In the genomic region with DNA sequence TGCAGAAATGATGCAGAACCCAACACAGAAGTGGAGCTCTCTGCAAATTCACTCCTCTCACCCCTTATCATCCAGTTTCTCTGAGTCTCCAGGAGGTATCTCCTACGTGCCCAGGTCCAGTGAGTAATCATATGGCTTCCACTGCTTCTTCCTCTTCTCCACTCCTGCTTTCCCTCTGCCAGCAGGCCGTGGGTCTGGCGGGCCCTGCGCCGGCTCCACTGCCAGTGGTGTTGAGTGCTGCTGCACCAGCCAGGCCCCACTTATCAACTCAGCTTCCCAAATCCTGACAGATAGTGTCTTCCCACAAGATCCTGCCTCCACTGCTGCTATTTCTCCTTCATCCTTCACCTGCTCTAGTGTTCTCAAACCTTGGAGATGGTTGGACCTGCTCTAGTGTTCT, we compare ENCODE assay signal across 19 cellular contexts.
DNase-seq lines count a peak whose midpoint lies in the region; ATAC-seq and TF ChIP-seq lines count a peak whose summit lies in the region.
"Had no signal": no experiment of that assay in that cellular context is flagged by ENCODE, and none has a peak within 500 bp of the region (broad histone marks: within the 10 kb centered on the region; RNA-seq: fewer than 3 reads in every experiment).

No MANE protein-coding gene starts in this region.

- no peaks in the 10 kb centered on the region for H3K79me2 ChIP-seq in GM23338 (replicated peaks; ENCODE audit: insufficient read depth)

- H3K23ac ChIP-seq in mesenchymal stem cell (ENCODE audit: low read length in 2 of 2) = no peak overlapping the region
- no peak overlapping the region for H3K23ac ChIP-seq in neuronal stem cell (ENCODE audit: low read depth, low read length, poor library complexity)

- peaks cover 3% of the 10 kb centered on the region for H3K27me3 Mint-ChIP-seq in GM23338 (ENCODE audit: insufficient read depth, low read depth, poor library complexity)

- H2BK120ac ChIP-seq in mesenchymal stem cell (ENCODE audit: low read depth, low read length) (no peak overlapping the region), neuronal stem cell (ENCODE audit: low read depth, low read length) (no peak overlapping the region)

- 0 out of 3 replicates have a peak, but pooled peaks cover 4% of the 10 kb centered on the region for H3K9me3 Mint-ChIP-seq in GM23338
- no peaks in the 10 kb centered on the region for H3K9me3 Mint-ChIP-seq in stimulated activated effector memory CD8-positive, alpha-beta T cell treated with anti-CD3 and anti-CD28 coated beads, Interleukin-12 subunit alpha, Interleukin-12 subunit beta, amount 100 ng/mL, for 72 hours
- H3K9me3 Mint-ChIP-seq: CD4-positive, alpha-beta T cell; CD8-positive, alpha-beta T cell had no signal

- H3K4me1 ChIP-seq in GM23338 (ENCODE audit: insufficient read depth) (peaks cover 18% of the 10 kb centered on the region), mesenchymal stem cell (ENCODE audit: control insufficient read depth, insufficient read depth, low read depth, low read length) (no peaks in the 10 kb centered on the region), neuronal stem cell (ENCODE audit: control insufficient read depth in 2 of 2, insufficient read depth in 1 of 2, low read depth in 1 of 2, low read length in 2 of 2) (peaks cover 4 to 9% of the 10 kb centered on the region in 2 donors), transverse colon (no peaks in the 10 kb centered on the region)
- H3K4me1 ChIP-seq: Caco-2 had no signal

- no peak overlapping the region for H3K4me2 ChIP-seq in GM23338
- no peak overlapping the region for H3K4me2 ChIP-seq in mesenchymal stem cell (ENCODE audit: low read length, poor library complexity, severe bottlenecking)
- no peak overlapping the region for H3K4me2 ChIP-seq in neuronal stem cell (ENCODE audit: insufficient read depth, low read length, poor library complexity, severe bottlenecking)
- H3K4me2 ChIP-seq: A549; BLaER1 treated with 17β-estradiol and CSF1 and Interleukin-3, amounts not matched to agents 10 nM and 100 nM had no signal

- no peak for TF ChIP-seq EP300 in transverse colon (IDR thresholded peaks at IDR 0.05; ENCODE audit: low read depth)

- no peak for TF ChIP-seq POLR2A in transverse colon (IDR thresholded peaks at IDR 0.05)

- H3K9ac ChIP-seq in mesenchymal stem cell (ENCODE audit: low read length) (no peak overlapping the region), neuronal stem cell (ENCODE audit: low read depth, low read length, poor library complexity) (no peak overlapping the region)
- H3K9ac ChIP-seq: BLaER1 treated with 17β-estradiol and CSF1 and Interleukin-3, amounts not matched to agents 10 nM and 100 nM had no signal

- no peak overlapping the region for H3K27ac ChIP-seq in GM23338 (ENCODE audit: low read depth)
- H3K27ac ChIP-seq in mesenchymal stem cell (ENCODE audit: low read length, poor library complexity, severe bottlenecking) = no peak overlapping the region
- H3K27ac ChIP-seq in neuronal stem cell (replicated peaks; ENCODE audit: low read length) = no peak overlapping the region
- H3K27ac ChIP-seq in WERI-Rb-1 = no peak overlapping the region
- H3K27ac ChIP-seq in transverse colon = no peak overlapping the region
- H3K27ac ChIP-seq: 22Rv1; A549; BLaER1 treated with 17β-estradiol and CSF1 and Interleukin-3, amounts not matched to agents 10 nM and 100 nM; C4-2B had no signal

- TF ChIP-seq CTCF in GM23338 (conservative IDR thresholded peaks at IDR 0.05; ENCODE audit: low read depth in 2 of 2) = no peak
- TF ChIP-seq CTCF in WERI-Rb-1 (IDR thresholded peaks at IDR 0.05; ENCODE audit: low read depth, low read length) = no peak
- no peak for TF ChIP-seq CTCF in transverse colon (IDR thresholded peaks at IDR 0.05)

- no peak overlapping the region for H3K18ac ChIP-seq in mesenchymal stem cell (ENCODE audit: low read depth in 1 of 2, low read length in 2 of 2)
- peak overlapping the region; percentile 11 for H3K18ac ChIP-seq in neuronal stem cell (ENCODE audit: low read length)

- H3K9me3 ChIP-seq in mesenchymal stem cell (ENCODE audit: control insufficient read depth, low read length) (no peaks in the 10 kb centered on the region), neuronal stem cell (replicated peaks in 1 of 2; ENCODE audit: control insufficient read depth in 2 of 2, insufficient read depth in 1 of 2, low read depth in 1 of 2, low read length in 2 of 2) (no peaks in the 10 kb centered on the region), WERI-Rb-1 (ENCODE audit: severe bottlenecking) (no peaks in the 10 kb centered on the region), transverse colon (no peaks in the 10 kb centered on the region)
- H3K9me3 ChIP-seq: A549; BLaER1 treated with 17β-estradiol and CSF1 and Interleukin-3, amounts not matched to agents 10 nM and 100 nM; Caco-2 had no signal

- DNase-seq in GM23338 (ENCODE audit: low spot score) (no peak), mesenchymal stem cell (no peak), neuronal stem cell (ENCODE audit: low spot score) (no peak), WERI-Rb-1 (no peak), transverse colon (no peak)
- DNase-seq in stimulated activated effector memory CD8-positive, alpha-beta T cell treated with anti-CD3 and anti-CD28 coated beads, Interleukin-12 subunit alpha, Interleukin-12 subunit beta, amount 100 ng/mL, for 72 hours (ENCODE audit: low spot score in 2 of 2) = no peak
- DNase-seq: AML-193; Caco-2; Calu3; CD4-positive, alpha-beta T cell; CD8-positive, alpha-beta T cell; DMS79 treated with DMSO at 0.1 percent for 48 hours; GF-D8 had no signal

- H4K91ac ChIP-seq in mesenchymal stem cell (ENCODE audit: low read length) (no peak overlapping the region), neuronal stem cell (ENCODE audit: low read depth, low read length, poor library complexity) (no peak overlapping the region)

- no peaks in the 10 kb centered on the region for H3K27me3 ChIP-seq in GM23338 (ENCODE audit: insufficient read depth)
- H3K27me3 ChIP-seq in mesenchymal stem cell (ENCODE audit: control insufficient read depth in 1 of 2, insufficient read depth in 1 of 2, low read length in 2 of 2) = no peaks in the 10 kb centered on the region
- H3K27me3 ChIP-seq in neuronal stem cell (ENCODE audit: control insufficient read depth in 3 of 3, insufficient read depth in 3 of 3, low read depth in 1 of 3, low read length in 3 of 3) = no peaks in the 10 kb centered on the region
- no peaks in the 10 kb centered on the region for H3K27me3 ChIP-seq in WERI-Rb-1 (ENCODE audit: insufficient read depth, low read depth, severe bottlenecking)
- no peaks in the 10 kb centered on the region for H3K27me3 ChIP-seq in transverse colon
- H3K27me3 ChIP-seq: BLaER1 treated with 17β-estradiol and CSF1 and Interleukin-3, amounts not matched to agents 10 nM and 100 nM had no signal

- H2AK5ac ChIP-seq in mesenchymal stem cell (ENCODE audit: low read length, severe bottlenecking) (no peak overlapping the region), neuronal stem cell (ENCODE audit: low read depth, low read length) (no peak overlapping the region)

- H4K8ac ChIP-seq in mesenchymal stem cell (ENCODE audit: low read length) (no peak overlapping the region), neuronal stem cell (ENCODE audit: low read depth, low read length) (no peak overlapping the region)

- no peak overlapping the region for H2AFZ ChIP-seq in GM23338
- peak overlapping the region; percentile 49 for H2AFZ ChIP-seq in mesenchymal stem cell (ENCODE audit: low read depth, low read length)
- no peak overlapping the region for H2AFZ ChIP-seq in neuronal stem cell (ENCODE audit: low read length)

- H2BK15ac ChIP-seq in mesenchymal stem cell (ENCODE audit: low read depth, poor library complexity, severe bottlenecking) = no peak overlapping the region
- H2BK15ac ChIP-seq in neuronal stem cell (ENCODE audit: low read length) = no peak overlapping the region

- no peaks in the 10 kb centered on the region for H3K79me1 ChIP-seq in mesenchymal stem cell (replicated peaks; ENCODE audit: low read length, poor library complexity, severe bottlenecking)
- no peaks in the 10 kb centered on the region for H3K79me1 ChIP-seq in neuronal stem cell (ENCODE audit: low read depth, low read length)

- peaks cover 27% of the 10 kb centered on the region for H3K4me1 Mint-ChIP-seq in GM23338
- H3K4me1 Mint-ChIP-seq in stimulated activated effector memory CD8-positive, alpha-beta T cell treated with anti-CD3 and anti-CD28 coated beads, Interleukin-12 subunit alpha, Interleukin-12 subunit beta, amount 100 ng/mL, for 72 hours = no peaks in the 10 kb centered on the region
- H3K4me1 Mint-ChIP-seq: B cell had no signal

- no peaks in the 10 kb centered on the region for H4K20me1 ChIP-seq in GM23338 (replicated peaks; ENCODE audit: insufficient read depth)
- H4K20me1 ChIP-seq: BLaER1 treated with 17β-estradiol and CSF1 and Interleukin-3, amounts not matched to agents 10 nM and 100 nM had no signal

- H3K4me3 ChIP-seq in GM23338 (no peak overlapping the region), mesenchymal stem cell (ENCODE audit: insufficient read depth in 1 of 2, low read depth in 1 of 2, low read length in 2 of 2) (no peak overlapping the region), neuronal stem cell (ENCODE audit: low read length in 2 of 2) (no peak overlapping the region), WERI-Rb-1 (ENCODE audit: low read depth, low read length) (no peak overlapping the region), transverse colon (no peak overlapping the region)
- H3K4me3 ChIP-seq: A549; BLaER1 treated with 17β-estradiol and CSF1 and Interleukin-3, amounts not matched to agents 10 nM and 100 nM had no signal

- H3K14ac ChIP-seq in mesenchymal stem cell (ENCODE audit: low read length in 2 of 2) = peak overlapping the region in 1 of 2 experiments; percentile 27
- no peak overlapping the region for H3K14ac ChIP-seq in neuronal stem cell (ENCODE audit: low read length)

- H3K27ac Mint-ChIP-seq in GM23338 = peak overlapping the region; percentile 61; the same call in 1 of the 2 replicates
- H3K27ac Mint-ChIP-seq in stimulated activated effector memory CD8-positive, alpha-beta T cell treated with anti-CD3 and anti-CD28 coated beads, Interleukin-12 subunit alpha, Interleukin-12 subunit beta, amount 100 ng/mL, for 72 hours = no peak overlapping the region
- H3K27ac Mint-ChIP-seq: B cell; CD4-positive, alpha-beta T cell; CD8-positive, alpha-beta T cell had no signal

- in situ Hi-C loops in transverse colon (cut with MboI; ENCODE audit: low pct_ligation_motif_present in 1 of 4, low pct_unique_long_range_greater_than_20kb in 1 of 4, low sequenced_read_pairs in 3 of 4) = loop anchor here in 1 of 4 donors (25.0 kb wide), 1 partner anchor 1620 kb away; no protein-coding TSS in a partner anchor

- H3K4ac ChIP-seq in mesenchymal stem cell (ENCODE audit: low read depth in 1 of 2, low read length in 2 of 2) (no peak overlapping the region), neuronal stem cell (ENCODE audit: low read length) (no peak overlapping the region)

- H3F3A ChIP-seq in GM23338 (replicated peaks; ENCODE audit: low read depth) = 0 out of 2 replicates have a peak, but pooled peaks cover 2% of the 10 kb centered on the region

- ATAC-seq in GM23338 (no peak), GM21825 (IDR thresholded peaks at IDR 0.05; ENCODE audit: unreplicated experiment) (no peak)
- peak; percentile 39 for ATAC-seq in stimulated activated effector memory CD8-positive, alpha-beta T cell treated with anti-CD3 and anti-CD28 coated beads, Interleukin-12 subunit alpha, Interleukin-12 subunit beta, amount 100 ng/mL, for 72 hours
- ATAC-seq: A549; CD8-positive, alpha-beta T cell had no signal

- intact Hi-C loops in transverse colon (cut with DNase I; ENCODE audit: low total_unique reads) = no loop called here

- H3K36me3 Mint-ChIP-seq in GM23338 (ENCODE audit: low read depth) = no peaks in the 10 kb centered on the region
- H3K36me3 Mint-ChIP-seq in stimulated activated effector memory CD8-positive, alpha-beta T cell treated with anti-CD3 and anti-CD28 coated beads, Interleukin-12 subunit alpha, Interleukin-12 subunit beta, amount 100 ng/mL, for 72 hours = no peaks in the 10 kb centered on the region
- H3K36me3 Mint-ChIP-seq: CD8-positive, alpha-beta T cell had no signal

- no peaks in the 10 kb centered on the region for H3K9me2 ChIP-seq in GM23338 (ENCODE audit: insufficient read depth)

- no peak overlapping the region for H3K4me3 Mint-ChIP-seq in GM23338
- no peak overlapping the region for H3K4me3 Mint-ChIP-seq in stimulated activated effector memory CD8-positive, alpha-beta T cell treated with anti-CD3 and anti-CD28 coated beads, Interleukin-12 subunit alpha, Interleukin-12 subunit beta, amount 100 ng/mL, for 72 hours
- H3K4me3 Mint-ChIP-seq: B cell; CD4-positive, alpha-beta T cell; CD8-positive, alpha-beta T cell had no signal

- WGBS in mesenchymal stem cell = 92% methylated on average over 5 of the region's 5 CpGs
- WGBS in neuronal stem cell (ENCODE audit: extremely low coverage in 2 of 2, insufficient read length in 2 of 2, insufficient replicate concordance in 1 of 2), 2 donors = no CpG with 5 or more reads among the region's 5 CpGs
- whole genome bisulfite sequencing in transverse colon (ENCODE audit: low coverage in 1 of 2), 2 donors = 87% methylated on average over 5 of the region's 5 CpGs; no CpG with 5 or more reads in 1 of the 2 donors

- no peak overlapping the region for H2BK12ac ChIP-seq in mesenchymal stem cell (ENCODE audit: low read length in 2 of 2)
- no peak overlapping the region for H2BK12ac ChIP-seq in neuronal stem cell (ENCODE audit: low read length)

- H3K36me3 ChIP-seq in GM23338 (ENCODE audit: insufficient read depth) (no peaks in the 10 kb centered on the region), mesenchymal stem cell (ENCODE audit: control insufficient read depth in 1 of 2, insufficient read depth in 2 of 2, low read depth in 1 of 2, low read length in 2 of 2) (no peaks in the 10 kb centered on the region), neuronal stem cell (replicated peaks in 1 of 2; ENCODE audit: control insufficient read depth in 2 of 2, insufficient read depth in 2 of 2, low read length in 2 of 2) (no peaks in the 10 kb centered on the region), WERI-Rb-1 (no peaks in the 10 kb centered on the region), transverse colon (no peaks in the 10 kb centered on the region)
- H3K36me3 ChIP-seq: BLaER1 treated with 17β-estradiol and CSF1 and Interleukin-3, amounts not matched to agents 10 nM and 100 nM had no signal

- H2BK5ac ChIP-seq in mesenchymal stem cell (ENCODE audit: low read depth, low read length, poor library complexity, severe bottlenecking) (no peak overlapping the region), neuronal stem cell (ENCODE audit: low read length) (no peak overlapping the region)
